In the genomic region with DNA sequence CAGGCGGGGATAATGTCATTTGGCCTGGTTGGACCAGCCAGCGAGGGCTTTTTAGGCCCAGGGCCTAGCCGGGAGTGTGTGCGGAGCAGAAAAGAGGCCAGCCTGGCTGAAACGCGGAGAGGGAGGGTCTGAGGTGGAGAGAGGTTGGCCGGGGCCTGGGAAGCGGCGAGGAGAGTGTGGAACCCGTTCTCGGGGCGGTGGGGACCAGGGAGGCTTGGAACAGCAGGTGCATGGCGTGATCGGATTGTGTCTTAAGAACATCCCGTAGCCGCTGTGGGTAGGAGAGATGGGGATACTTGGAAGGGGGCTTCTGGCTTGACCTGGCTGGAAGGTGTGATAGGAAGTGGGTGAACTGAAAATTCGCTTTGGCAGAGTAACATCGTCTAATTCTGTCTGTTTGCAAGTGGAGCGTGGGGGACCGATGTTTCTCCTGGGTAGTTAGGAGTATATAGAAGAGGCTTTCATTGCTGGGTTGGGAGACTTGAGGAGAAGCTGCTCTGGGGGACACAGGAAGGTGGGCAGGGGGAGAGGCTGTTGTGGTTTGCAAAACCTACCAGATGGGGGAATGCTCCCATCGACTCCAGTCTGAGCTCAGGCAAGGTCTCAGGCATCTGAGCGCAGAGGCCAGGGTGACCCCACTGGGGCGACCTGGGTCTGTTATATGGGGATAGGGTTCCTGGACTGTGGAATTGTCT, we compare ENCODE assay signal across 9 cellular contexts. TPM values are rescaled to one million over a fixed set of nuclear protein-coding genes. Genes with fewer than 3 reads are reported as not detected.
A peak's percentile ranks its signal among the peaks of the same experiment; 100 is the strongest.
DNase-seq lines count a peak whose midpoint lies in the region; ATAC-seq, FAIRE-seq and TF ChIP-seq lines count a peak whose summit lies in the region.
"Had no signal": no experiment of that assay in that cellular context is flagged by ENCODE, and none has a peak within 500 bp of the region (broad histone marks: within the 10 kb centered on the region; RNA-seq: fewer than 3 reads in every experiment).

No MANE protein-coding gene starts in this region.

- dilution Hi-C loops in mammary epithelial cell (cut with HindIII; ENCODE audit: low sequenced_read_pairs): loop anchor here (5.0 kb wide), 1 partner anchor 33 kb away; no protein-coding TSS in a partner anchor

- intact Hi-C loops in mammary epithelial cell (cut with micrococcal nuclease): loop anchor here (2.0 to 5.0 kb wide), 4 partner anchors 15 to 53 kb away; no protein-coding TSS in a partner anchor

- no peak for FAIRE-seq in D721Med (lab: Jason Lieb, UNC)

- no peaks in the 10 kb centered on the region for H3K27me3 ChIP-seq in mammary epithelial cell (ENCODE audit: insufficient read depth, low read length)
- peaks cover 3% of the 10 kb centered on the region for H3K27me3 ChIP-seq in mononuclear cell (ENCODE audit: insufficient read depth, low read length)

- peaks cover 9% of the 10 kb centered on the region for H3K4me1 ChIP-seq in mammary epithelial cell (ENCODE audit: insufficient read depth, low read length)
- H3K4me1 ChIP-seq in mononuclear cell (ENCODE audit: insufficient read depth, low read length): peaks cover 30% of the 10 kb centered on the region

- peak; percentile 2 for ATAC-seq in HG03439 (IDR thresholded peaks at IDR 0.05; ENCODE audit: unreplicated experiment)
- ATAC-seq in GM18870 (IDR thresholded peaks at IDR 0.05; ENCODE audit: unreplicated experiment): no peak

- peak overlapping the region; percentile 55 for H3K9ac ChIP-seq in mammary epithelial cell (ENCODE audit: insufficient read depth, low read length)

- peak overlapping the region; percentile 44 for H3K27ac ChIP-seq in mammary epithelial cell (ENCODE audit: insufficient read depth, low read depth, low read length)

- H2AFZ ChIP-seq in mammary epithelial cell (ENCODE audit: low read depth, low read length): peak overlapping the region; percentile 99

- no peaks in the 10 kb centered on the region for H4K20me1 ChIP-seq in mammary epithelial cell (ENCODE audit: insufficient read depth, low read length)

- CTCF ChIA-PET in mammary epithelial cell (lab: Charles Lee; ENCODE audit: low non-redundant PET): no interaction called here

- peak overlapping the region; percentile 96 for H3K4me2 ChIP-seq in mammary epithelial cell (ENCODE audit: insufficient read depth, low read depth, low read length)

- no peaks in the 10 kb centered on the region for H3K79me2 ChIP-seq in mammary epithelial cell (ENCODE audit: insufficient read depth, low read length)

- H3K4me3 ChIP-seq in mammary epithelial cell (replicated peaks in 1 of 3; ENCODE audit: insufficient read depth in 1 of 3, low read depth in 2 of 3, low read length in 3 of 3) (peak overlapping the region; percentile 71 to 84 (median 71)), mononuclear cell (ENCODE audit: low read length) (peak overlapping the region; percentile 57)

- in situ Hi-C loops in mammary epithelial cell (cut with MboI; ENCODE audit: low sequenced_read_pairs in 2 of 2): no loop called here

- DNase-seq in D721Med (ENCODE audit: insufficient read length, low spot score) (peak; percentile 44), mammary epithelial cell (no peak), NK-92 (lab: John Stamatoyannopoulos, UW; ENCODE audit: unreplicated experiment) (no peak), kidney glomerular epithelial cell (lab: John Stamatoyannopoulos, UW) (no peak)
- DNase-seq in stimulated activated CD4-positive, alpha-beta T cell treated with anti-CD3 and anti-CD28 coated beads, Interleukin-4, amount 100 ng/mL, for 4 hours: no peak

- WGBS in mammary epithelial cell (ENCODE audit: low coverage, missing lambda C conversion rate): 45% methylated on average over 11 of the region's 23 CpGs

- H3K36me3 ChIP-seq in mammary epithelial cell (ENCODE audit: insufficient read depth, low read length): no peaks in the 10 kb centered on the region

- H3K9me3 ChIP-seq in mammary epithelial cell (replicated peaks; ENCODE audit: insufficient read depth, low read length): no peaks in the 10 kb centered on the region
- H3K9me3 ChIP-seq in mononuclear cell (ENCODE audit: low read depth, low read length): no peaks in the 10 kb centered on the region

- TF ChIP-seq CTCF in D721Med (IDR thresholded peaks at IDR 0.05; ENCODE audit: insufficient read depth, missing control alignments): no peak
- TF ChIP-seq CTCF in mammary epithelial cell (conservative IDR thresholded peaks at IDR 0.05 in 1 of 2, IDR thresholded peaks at IDR 0.05 in 1 of 2; ENCODE audit: extremely low read depth in 1 of 2, insufficient read depth in 1 of 2, low read depth in 1 of 2, low read length in 2 of 2): no peak

- BruUV-seq in mammary epithelial cell (replicated peaks; lab: Mats Ljungman, UMichigan): no TSS peak

RNA-seq across cellular contexts. Expression of a gene that starts 0.9 kb away (rescaled TPM):
- total RNA-seq in mammary epithelial cell (10 to 100 TPM; 21.0 to 23.3 TPM), mononuclear cell (13.1 TPM)
- polyA plus RNA-seq in mammary epithelial cell: 18.9 TPM
- 32.9 TPM for polyA minus RNA-seq in mammary epithelial cell
- total RNA-seq: myocyte had no signal
